8 cellular contexts compared by ENCODE assay signal in genomic region chr5:132961123-132961815, GRCh38. TPM values are rescaled to one million over a fixed set of nuclear protein-coding genes. Genes with fewer than 3 reads are reported as not detected.
A peak's percentile ranks its signal among the peaks of the same experiment; 100 is the strongest.
DNase-seq lines count a peak whose midpoint lies in the region; ATAC-seq, FAIRE-seq and TF ChIP-seq lines count a peak whose summit lies in the region.
"Not testable (repeated sequence)": the region's sequence is repeated elsewhere in the genome, so short reads cannot be mapped to it uniquely, and the experiment has no call there.

No MANE protein-coding gene starts in this region.

- peak overlapping the region; percentile 95 for H3K4me3 Mint-ChIP-seq in activated T-helper 17 cell treated with anti-CD3 and anti-CD28 coated beads, Interleukin-2, amount 50 U/mL, for 72 hours
- H3K4me3 Mint-ChIP-seq in naive thymus-derived CD4-positive, alpha-beta T cell, result peak overlapping the region; percentile 81 to 100 (median 98)

- H3K4me1 Mint-ChIP-seq in activated T-helper 17 cell treated with anti-CD3 and anti-CD28 coated beads, Interleukin-2, amount 50 U/mL, for 72 hours, result not testable (repeated sequence)
- H3K4me1 Mint-ChIP-seq in naive thymus-derived CD4-positive, alpha-beta T cell, result peaks cover 29 to 67% (median 48%) of the 10 kb centered on the region in 7 donors

- not testable (repeated sequence) for H2AFZ ChIP-seq in PC-9; smooth muscle cell (ENCODE audit: low read depth)

- intact Hi-C loops in PC-9 (cut with micrococcal nuclease; ENCODE audit: unreplicated experiment), result not testable (repeated sequence)
- intact Hi-C loops in naive thymus-derived CD4-positive, alpha-beta T cell (cut with micrococcal nuclease), result loop anchor here (5.0 to 10.0 kb wide), 6 partner anchors 184 to 1326 kb away; partner anchors contain the start of genes FNIP1 (in 1 of the 2), IRF1 (in 1 of the 2), PPP2CA (in 1 of the 2) and RAD50 (in 1 of the 2)

- not testable (repeated sequence) for ATAC-seq in activated T-helper 17 cell treated with anti-CD3 and anti-CD28 coated beads, Interleukin-2, amount 50 U/mL, for 72 hours (replicated peaks); naive thymus-derived CD4-positive, alpha-beta T cell

- H3K79me2 ChIP-seq in PC-9 (ENCODE audit: low read depth) (peaks cover 69% of the 10 kb centered on the region), smooth muscle cell (ENCODE audit: low read depth) (peaks cover 70% of the 10 kb centered on the region)

- H3K4me3 ChIP-seq in PC-9 (peak overlapping the region; percentile 80), coronary artery (peak overlapping the region; percentile 99), right atrium auricular region (peak overlapping the region; percentile 88 to 93), smooth muscle cell (peak overlapping the region; percentile 87)
- peak overlapping the region; percentile 65 for H3K4me3 ChIP-seq in naive thymus-derived CD4-positive, alpha-beta T cell (ENCODE audit: low read length)

- H3K36me3 ChIP-seq in PC-9 (ENCODE audit: low read depth); right atrium auricular region; naive thymus-derived CD4-positive, alpha-beta T cell (ENCODE audit: control insufficient read depth in 2 of 3, insufficient read depth in 3 of 3, low read length in 3 of 3); smooth muscle cell (ENCODE audit: low read depth): not testable (repeated sequence)

- not testable (repeated sequence) for TF ChIP-seq CTCF in PC-9 (conservative IDR thresholded peaks at IDR 0.05); coronary artery (IDR thresholded peaks at IDR 0.05); right atrium auricular region (IDR thresholded peaks at IDR 0.05); smooth muscle cell (IDR thresholded peaks at IDR 0.05; ENCODE audit: borderline replicate concordance, insufficient read depth, poor library complexity, severe bottlenecking)

- H3K27ac ChIP-seq in PC-9, result peak overlapping the region; percentile 82
- peak overlapping the region in 1 of 2 donors; percentile 99 for H3K27ac ChIP-seq in coronary artery
- H3K27ac ChIP-seq in right atrium auricular region, result peak overlapping the region; percentile 100
- peak overlapping the region; percentile 94 for H3K27ac ChIP-seq in naive thymus-derived CD4-positive, alpha-beta T cell (ENCODE audit: low read depth, low read length)
- peak overlapping the region; percentile 100 for H3K27ac ChIP-seq in smooth muscle cell (ENCODE audit: low read depth)

- H3K9me3 Mint-ChIP-seq in activated T-helper 17 cell treated with anti-CD3 and anti-CD28 coated beads, Interleukin-2, amount 50 U/mL, for 72 hours; naive thymus-derived CD4-positive, alpha-beta T cell: not testable (repeated sequence)

- TF ChIP-seq POLR2A in GM12892 (IDR thresholded peaks at IDR 0.05; ENCODE audit: low read depth, low read length), result not testable (repeated sequence)

- peak; percentile 52 for DNase-seq in A172 (ENCODE audit: low spot score)
- DNase-seq in GM12892 (ENCODE audit: insufficient read length); coronary artery (ENCODE audit: low spot score); right atrium auricular region (ENCODE audit: low spot score); naive thymus-derived CD4-positive, alpha-beta T cell; smooth muscle cell (lab: John Stamatoyannopoulos, UW; ENCODE audit: unreplicated experiment): not testable (repeated sequence)
- peak in 1 of 2 experiments; percentile 65 for DNase-seq in PC-9

- peaks cover 48% of the 10 kb centered on the region for H4K20me1 ChIP-seq in PC-9 (ENCODE audit: insufficient read depth)
- H4K20me1 ChIP-seq in smooth muscle cell (ENCODE audit: low read depth), result peaks cover 64% of the 10 kb centered on the region

- not testable (repeated sequence) for H3F3A ChIP-seq in PC-9 (ENCODE audit: insufficient read depth, low read depth)
- H3F3A ChIP-seq in smooth muscle cell (ENCODE audit: low read depth), result peaks cover 22% of the 10 kb centered on the region

- H3K4me1 ChIP-seq in PC-9 (replicated peaks; ENCODE audit: insufficient read depth), result peaks cover 23% of the 10 kb centered on the region
- H3K4me1 ChIP-seq in right atrium auricular region, result peaks cover 0 to 21% of the 10 kb centered on the region in 2 donors
- peaks cover 11 to 30% of the 10 kb centered on the region in 2 donors for H3K4me1 ChIP-seq in naive thymus-derived CD4-positive, alpha-beta T cell (ENCODE audit: control insufficient read depth in 2 of 2, insufficient read depth in 2 of 2, low read length in 2 of 2)
- H3K4me1 ChIP-seq in smooth muscle cell (ENCODE audit: low read depth), result peaks cover 24% of the 10 kb centered on the region

- peak overlapping the region; percentile 96 for H3K4me2 ChIP-seq in PC-9
- H3K4me2 ChIP-seq in smooth muscle cell, result peak overlapping the region; percentile 95

- FAIRE-seq in GM12892 (lab: Jason Lieb, UNC), result peak; percentile 51

- CTCF ChIA-PET in PC-9 (lab: Charles Lee), result interaction anchor here (0.6 kb wide), 1 partner anchor 8 kb away, joined by 3 read pairs; no protein-coding TSS in a partner anchor
- CTCF ChIA-PET in naive thymus-derived CD4-positive, alpha-beta T cell (lab: Charles Lee), result interaction anchor here (0.6 to 0.9 kb wide), 3 partner anchors 14 to 24 kb away, joined by 3 to 5 read pairs (median 3); no protein-coding TSS in a partner anchor

- H3K9me3 ChIP-seq in PC-9 (ENCODE audit: insufficient read depth, low read depth); right atrium auricular region; naive thymus-derived CD4-positive, alpha-beta T cell (ENCODE audit: control insufficient read depth in 2 of 3, low read length in 3 of 3); smooth muscle cell (replicated peaks; ENCODE audit: low read depth): not testable (repeated sequence)

- POLR2A ChIA-PET in PC-9 (lab: Charles Lee; ENCODE audit: unreplicated experiment), result interaction anchor here (0.6 kb wide), 1 partner anchor 43 kb away, joined by 4 read pairs; no protein-coding TSS in a partner anchor
- POLR2A ChIA-PET in naive thymus-derived CD4-positive, alpha-beta T cell (lab: Charles Lee), result interaction anchor here (1.2 to 4.1 kb wide), 4 partner anchors 10 to 95 kb away, joined by 3 to 52 read pairs (median 12); partner anchors contain the start of genes GDF9, HSPA4 and UQCRQ

- peak overlapping the region; percentile 100 for H3K9ac ChIP-seq in smooth muscle cell (ENCODE audit: low read depth)

- H3K36me3 Mint-ChIP-seq in activated T-helper 17 cell treated with anti-CD3 and anti-CD28 coated beads, Interleukin-2, amount 50 U/mL, for 72 hours (ENCODE audit: low read depth), result peaks cover 44% of the 10 kb centered on the region
- H3K36me3 Mint-ChIP-seq in naive thymus-derived CD4-positive, alpha-beta T cell, result peaks cover 0 to 15% (median 6%) of the 10 kb centered on the region in 5 donors

- not testable (repeated sequence) for BruUV-seq in PC-9 (replicated peaks; lab: Mats Ljungman, UMichigan)

- H3K27me3 ChIP-seq in PC-9 (ENCODE audit: insufficient read depth, low read depth); right atrium auricular region; naive thymus-derived CD4-positive, alpha-beta T cell (ENCODE audit: control insufficient read depth in 2 of 2, insufficient read depth in 2 of 2, low read length in 2 of 2); smooth muscle cell (ENCODE audit: low read depth): not testable (repeated sequence)

- not testable (repeated sequence) for H3K9me2 ChIP-seq in PC-9 (ENCODE audit: insufficient read depth)

- H3K27me3 Mint-ChIP-seq in activated T-helper 17 cell treated with anti-CD3 and anti-CD28 coated beads, Interleukin-2, amount 50 U/mL, for 72 hours; naive thymus-derived CD4-positive, alpha-beta T cell: not testable (repeated sequence)

- 91% methylated on average over 11 of the region's 11 CpGs for WGBS in smooth muscle cell (ENCODE audit: low lambda C conversion rate)

- H3K27ac Mint-ChIP-seq in activated T-helper 17 cell treated with anti-CD3 and anti-CD28 coated beads, Interleukin-2, amount 50 U/mL, for 72 hours, result peak overlapping the region; percentile 99
- peak overlapping the region in 7 of 9 donors; percentile 51 to 100 (median 97) for H3K27ac Mint-ChIP-seq in naive thymus-derived CD4-positive, alpha-beta T cell

RNA-seq across cellular contexts. Expression of gene AFF4, which starts 2.2 kb away (rescaled TPM):
- 40.1 and 48.0 TPM in 2 replicates for total RNA-seq in A172 (2014; rRNA removed; shearing (Covaris generic))
- 13.6 TPM for polyA plus RNA-seq in GM12892 (2012; ENCODE audit: missing spikeins)
- 59.5 and 64.5 TPM in 2 replicates for total RNA-seq in PC-9 (2021)
- 10 to 100 TPM; 33.3 to 72.3 TPM for total RNA-seq in activated T-helper 17 cell treated with anti-CD3 and anti-CD28 coated beads, Interleukin-2, amount 50 U/mL, for 72 hours
- total RNA-seq in right atrium auricular region, result 10 to 100 TPM; 36.8 to 47.3 TPM
- total RNA-seq in naive thymus-derived CD4-positive, alpha-beta T cell, result 10 to 100 TPM; 39.7 to 82.3 (median 69.0) TPM
- 10 to 100 TPM; 25.3 to 30.6 TPM for polyA plus RNA-seq in naive thymus-derived CD4-positive, alpha-beta T cell
- total RNA-seq in smooth muscle cell, result 137 TPM in 2 replicates
- 27.8 and 43.4 TPM in 2 replicates for polyA plus RNA-seq in smooth muscle cell
